ENCODE assay signal across 1 cellular context in genomic region chr1:3323021-3323790, GRCh38.
TF ChIP-seq lines count a peak whose summit lies in the region.

No MANE protein-coding gene starts in this region.

TF ChIP-seq in HepG2, 621 proteins besides CTCF, POLR2A, EP300 and RAD21 (continued from another document and continues in another):
- TF ChIP-seq TRIM22 (IDR thresholded peaks at IDR 0.05) (no peak), ERF (CRISPR knock-in tag; IDR thresholded peaks at IDR 0.05) (no peak; the same call in 1 of the 2 replicates), LCORL (IDR thresholded peaks at IDR 0.05) (no peak), LCORL (CRISPR knock-in tag; IDR thresholded peaks at IDR 0.05) (no peak; the same call in 1 of the 2 replicates), XBP1 (CRISPR knock-in tag; IDR thresholded peaks at IDR 0.05) (no peak), ZNF678 (CRISPR knock-in tag; IDR thresholded peaks at IDR 0.05) (peak; percentile 44; the same call in 1 of the 2 replicates), KDM6A (CRISPR knock-in tag; IDR thresholded peaks at IDR 0.05; ENCODE audit: low read depth) (no peak), CERS6 (CRISPR knock-in tag; IDR thresholded peaks at IDR 0.05) (no peak), ESRRA (CRISPR knock-in tag; IDR thresholded peaks at IDR 0.05; ENCODE audit: low read depth) (no peak), THAP8 (CRISPR knock-in tag; IDR thresholded peaks at IDR 0.05; ENCODE audit: borderline replicate concordance) (no peak), KLF16 (CRISPR knock-in tag; IDR thresholded peaks at IDR 0.05) (0 out of 4 replicates have a peak, but pooled peaks of 1 of the 2 experiments have one; percentile 22), HMG20B (CRISPR knock-in tag; conservative IDR thresholded peaks at IDR 0.05) (no peak), ZNF318 (CRISPR knock-in tag; IDR thresholded peaks at IDR 0.05) (0 out of 2 replicates have a peak, but pooled peaks have one; percentile 74), KIAA2018 (CRISPR knock-in tag; IDR thresholded peaks at IDR 0.05; ENCODE audit: borderline replicate concordance) (no peak), PHB2 (IDR thresholded peaks at IDR 0.05; ENCODE audit: partially characterized antibody) (no peak), ZMYM4 (CRISPR knock-in tag; IDR thresholded peaks at IDR 0.05) (peak; percentile 46; the same call in 1 of the 2 replicates), HES4 (CRISPR knock-in tag; IDR thresholded peaks at IDR 0.05; ENCODE audit: borderline replicate concordance) (no peak), ZNF546 (CRISPR knock-in tag; conservative IDR thresholded peaks at IDR 0.05) (peak; percentile 40; the same call in 1 of the 2 replicates), SUZ12 (IDR thresholded peaks at IDR 0.05; ENCODE audit: low read depth, low read length) (no peak), THAP9 (CRISPR knock-in tag; IDR thresholded peaks at IDR 0.05; ENCODE audit: borderline replicate concordance) (peak; percentile 38; the same call in 1 of the 2 replicates), NPAS2 (CRISPR knock-in tag; IDR thresholded peaks at IDR 0.05; ENCODE audit: borderline replicate concordance) (no peak), RCOR2 (CRISPR knock-in tag; IDR thresholded peaks at IDR 0.05) (no peak), ETV6 (CRISPR knock-in tag; conservative IDR thresholded peaks at IDR 0.05) (no peak), RFX1 (IDR thresholded peaks at IDR 0.05) (peak; percentile 27; the same call in 1 of the 2 replicates), IKZF1 (IDR thresholded peaks at IDR 0.05) (no peak), KAT2B (IDR thresholded peaks at IDR 0.05; ENCODE audit: borderline replicate concordance, low read depth, low read length) (no peak), NRL (CRISPR knock-in tag; IDR thresholded peaks at IDR 0.05; ENCODE audit: borderline replicate concordance) (no peak), ZFP82 (CRISPR knock-in tag; IDR thresholded peaks at IDR 0.05; ENCODE audit: borderline replicate concordance) (no peak), SETDB1 (CRISPR knock-in tag; IDR thresholded peaks at IDR 0.05; ENCODE audit: borderline replicate concordance) (no peak), EEA1 (CRISPR knock-in tag; IDR thresholded peaks at IDR 0.05; ENCODE audit: borderline replicate concordance) (no peak), SIX1 (CRISPR knock-in tag; IDR thresholded peaks at IDR 0.05; ENCODE audit: borderline replicate concordance) (no peak)
